8 cellular contexts compared by ENCODE assay signal in the genomic region with DNA sequence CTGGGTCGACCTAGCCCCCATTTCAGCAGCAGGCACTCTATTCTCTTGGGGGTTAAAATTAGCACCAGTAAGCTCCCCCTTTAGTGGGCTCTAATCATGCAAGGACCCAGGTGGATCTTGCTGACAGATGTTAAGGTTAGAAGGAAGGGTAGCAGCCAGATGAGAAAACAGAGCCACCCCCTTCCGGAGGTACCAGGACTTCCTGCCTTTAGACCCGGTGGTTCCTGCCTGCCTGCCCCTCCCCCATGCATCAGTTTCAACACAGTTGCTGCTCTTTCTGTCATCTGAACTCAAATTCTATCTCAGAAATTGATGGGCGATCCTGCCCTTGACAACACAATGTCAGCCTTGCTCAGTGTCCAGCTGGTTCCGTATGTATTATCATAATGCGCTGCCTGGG.
A peak's percentile ranks its signal among the peaks of the same experiment; 100 is the strongest.
DNase-seq lines count a peak whose midpoint lies in the region; ATAC-seq, FAIRE-seq and TF ChIP-seq lines count a peak whose summit lies in the region.

No MANE protein-coding gene starts in this region.

- H3K9ac ChIP-seq in OCI-LY1 (ENCODE audit: low read length) = peak overlapping the region; percentile 71

- WGBS in small intestine, 3 donors = 41 to 56% (median 53%) methylated on average over 6 of the region's 6 CpGs
- 61 to 63% methylated on average over 6 of the region's 6 CpGs for WGBS in lower leg skin, 2 donors

- no peaks in the 10 kb centered on the region for H3K9me3 ChIP-seq in CD8-positive, alpha-beta memory T cell (ENCODE audit: low read length)
- H3K9me3 ChIP-seq in OCI-LY1 (ENCODE audit: low read length) (no peaks in the 10 kb centered on the region), small intestine (ENCODE audit: control insufficient read depth, low read depth) (no peaks in the 10 kb centered on the region)

- peaks cover 12 to 24% (median 14%) of the 10 kb centered on the region in 3 donors for H3K4me1 Mint-ChIP-seq in CD8-positive, alpha-beta memory T cell
- H3K4me1 Mint-ChIP-seq in activated naive CD8-positive, alpha-beta T cell treated with anti-CD3 and anti-CD28 coated beads for 36 hours = peaks cover 31% of the 10 kb centered on the region

- intact Hi-C loops in lower leg skin (cut with DNase I; ENCODE audit: low total_unique reads) = no loop called here

- TF ChIP-seq POLR2A in lower leg skin (IDR thresholded peaks at IDR 0.05) = no peak

- peaks cover 9 to 29% of the 10 kb centered on the region in 2 donors for H3K27me3 Mint-ChIP-seq in CD8-positive, alpha-beta memory T cell
- no peaks in the 10 kb centered on the region for H3K27me3 Mint-ChIP-seq in activated naive CD8-positive, alpha-beta T cell treated with anti-CD3 and anti-CD28 coated beads for 36 hours

- no peak overlapping the region for H2AFZ ChIP-seq in OCI-LY1 (ENCODE audit: low read length)

- H3K27ac Mint-ChIP-seq in CD8-positive, alpha-beta memory T cell = no peak overlapping the region
- H3K27ac Mint-ChIP-seq in activated naive CD8-positive, alpha-beta T cell treated with anti-CD3 and anti-CD28 coated beads for 36 hours = peak overlapping the region; percentile 85

- no peaks in the 10 kb centered on the region for H3K36me3 Mint-ChIP-seq in CD8-positive, alpha-beta memory T cell
- H3K36me3 Mint-ChIP-seq in activated naive CD8-positive, alpha-beta T cell treated with anti-CD3 and anti-CD28 coated beads for 36 hours = peaks cover 9% of the 10 kb centered on the region

- CTCF ChIA-PET in CD8-positive, alpha-beta memory T cell (lab: Charles Lee) = interaction anchor here (1.1 kb wide), 1 partner anchor 17 kb away, joined by 3 read pairs; no protein-coding TSS in a partner anchor

- no peaks in the 10 kb centered on the region for H3K79me2 ChIP-seq in OCI-LY1 (ENCODE audit: insufficient read depth, low read length)

- DNase-seq in CD8-positive, alpha-beta memory T cell = peak in 2 of 5 donors; percentile 14 to 67
- peak; percentile 50 for DNase-seq in activated naive CD8-positive, alpha-beta T cell treated with anti-CD3 and anti-CD28 coated beads for 36 hours
- DNase-seq in stimulated activated CD8-positive, alpha-beta memory T cell treated with anti-CD3 and anti-CD28 coated beads, Interleukin-2, amount 100 ng/mL, for 48 hours (ENCODE audit: low read depth in 2 of 2) = peak; percentile 8 to 17
- DNase-seq in SK-N-DZ (ENCODE audit: low spot score) (no peak), small intestine (no peak), lower leg skin (ENCODE audit: low spot score in 2 of 2) (no peak)

- TF ChIP-seq CTCF in OCI-LY1 (IDR thresholded peaks at IDR 0.05; ENCODE audit: low read length) (no peak), lower leg skin (IDR thresholded peaks at IDR 0.05) (no peak)

- no peaks in the 10 kb centered on the region for H3K9me2 ChIP-seq in OCI-LY1 (ENCODE audit: low read depth, low read length)

- FAIRE-seq in small intestine (lab: Jason Lieb, UNC) = no peak

- H3K27me3 ChIP-seq in CD8-positive, alpha-beta memory T cell (ENCODE audit: insufficient read depth, low read length, poor library complexity, severe bottlenecking) = no peaks in the 10 kb centered on the region
- no peaks in the 10 kb centered on the region for H3K27me3 ChIP-seq in OCI-LY1 (ENCODE audit: insufficient read depth, low read length)
- H3K27me3 ChIP-seq in small intestine (ENCODE audit: control insufficient read depth in 2 of 2, insufficient read depth in 2 of 2, low read length in 2 of 2) = peaks cover 0 to 2% of the 10 kb centered on the region in 2 donors

- H3K4me3 Mint-ChIP-seq in CD8-positive, alpha-beta memory T cell = peak overlapping the region in 3 of 7 donors; percentile 10 to 47 (median 37)
- H3K4me3 Mint-ChIP-seq in activated naive CD8-positive, alpha-beta T cell treated with anti-CD3 and anti-CD28 coated beads for 36 hours = peak overlapping the region; percentile 55

- no peaks in the 10 kb centered on the region for H3K36me3 ChIP-seq in CD8-positive, alpha-beta memory T cell (ENCODE audit: insufficient read depth, low read length)
- H3K36me3 ChIP-seq in OCI-LY1 (ENCODE audit: insufficient read depth, low read length) (peaks cover 22% of the 10 kb centered on the region; the same call in 1 of the 2 replicates), small intestine (ENCODE audit: control insufficient read depth in 2 of 2, insufficient read depth in 2 of 2, low read length in 2 of 2) (no peaks in the 10 kb centered on the region)

- peaks cover 0 to 6% (median 0%) of the 10 kb centered on the region in 5 donors for H3K9me3 Mint-ChIP-seq in CD8-positive, alpha-beta memory T cell
- H3K9me3 Mint-ChIP-seq in activated naive CD8-positive, alpha-beta T cell treated with anti-CD3 and anti-CD28 coated beads for 36 hours = peaks cover 6% of the 10 kb centered on the region

- H3K4me1 ChIP-seq in CD8-positive, alpha-beta memory T cell (ENCODE audit: insufficient read depth, low read length) = peaks cover 28% of the 10 kb centered on the region
- H3K4me1 ChIP-seq in OCI-LY1 (ENCODE audit: insufficient read depth, low read length, severe bottlenecking) = peaks cover 97% of the 10 kb centered on the region
- no peaks in the 10 kb centered on the region for H3K4me1 ChIP-seq in small intestine (ENCODE audit: control insufficient read depth in 2 of 2, insufficient read depth in 1 of 2, low read depth in 1 of 2, low read length in 1 of 2)

- ATAC-seq in GM21529 (IDR thresholded peaks at IDR 0.05; ENCODE audit: unreplicated experiment) = peak; percentile 84

- H3K4me3 ChIP-seq in CD8-positive, alpha-beta memory T cell (ENCODE audit: low read length) = peak overlapping the region; percentile 14
- peak overlapping the region; percentile 48 for H3K4me3 ChIP-seq in OCI-LY1 (ENCODE audit: low read depth, low read length, poor library complexity, severe bottlenecking)
- H3K4me3 ChIP-seq in small intestine (ENCODE audit: low read depth in 1 of 2, low read length in 2 of 2) = no peak overlapping the region
- H3K4me3 ChIP-seq in lower leg skin (ENCODE audit: low read depth, poor library complexity, severe bottlenecking) = no peak overlapping the region

- POLR2A ChIA-PET in CD8-positive, alpha-beta memory T cell (lab: Charles Lee) = no interaction called here

- no peaks in the 10 kb centered on the region for H4K20me1 ChIP-seq in OCI-LY1 (ENCODE audit: insufficient read depth, low read length)

- peak overlapping the region; percentile 76 for H3K4me2 ChIP-seq in OCI-LY1 (ENCODE audit: low read length)

- H3K27ac ChIP-seq in CD8-positive, alpha-beta memory T cell (ENCODE audit: low read depth, low read length) = no peak overlapping the region
- H3K27ac ChIP-seq in OCI-LY1 (ENCODE audit: low read depth, low read length, poor library complexity, severe bottlenecking) = peak overlapping the region; percentile 96
- H3K27ac ChIP-seq in small intestine (ENCODE audit: low read depth in 1 of 2, low read length in 1 of 2) = no peak overlapping the region

- no peaks in the 10 kb centered on the region for H3F3A ChIP-seq in OCI-LY1 (ENCODE audit: insufficient read depth, low read length)

Comparison
In these comparisons a context has a peak if more than half of its experiments do, and no peak if none do; other contexts are left out.
1. DNase-seq: peak in activated naive CD8-positive, alpha-beta T cell treated with anti-CD3 and anti-CD28 coated beads for 36 hours (single experiment) and stimulated activated CD8-positive, alpha-beta memory T cell treated with anti-CD3 and anti-CD28 coated beads, Interleukin-2, amount 100 ng/mL, for 48 hours (2 of 2); none in SK-N-DZ (single experiment), small intestine (single experiment) and lower leg skin (0 of 2).
2. H3K4me3 ChIP-seq: peak in CD8-positive, alpha-beta memory T cell (single experiment) and OCI-LY1 (single experiment); none in small intestine (0 of 2) and lower leg skin (single experiment).